Comparison of ENCODE assay signal across 23 cellular contexts in genomic region chr6:73955800-73956199, GRCh38.
"Had no signal": no experiment of that assay in that cellular context is flagged by ENCODE, and none has a peak within 500 bp of the region (broad histone marks: within the 10 kb centered on the region; RNA-seq: fewer than 3 reads in every experiment).

No MANE protein-coding gene starts in this region.

- H3K4me3 ChIP-seq: ascending aorta, coronary artery, dorsolateral prefrontal cortex, gastroesophageal sphincter had no signal

- H3K27me3 ChIP-seq: ascending aorta, gastroesophageal sphincter had no signal

- FAIRE-seq: bronchial epithelial cell had no signal

- H3K9me3 ChIP-seq: ascending aorta, gastroesophageal sphincter had no signal

- H3K27ac ChIP-seq: ascending aorta, coronary artery, dorsolateral prefrontal cortex, gastroesophageal sphincter had no signal

- H3K4me1 ChIP-seq: ascending aorta, gastroesophageal sphincter had no signal

- H3K36me3 ChIP-seq: ascending aorta, gastroesophageal sphincter had no signal

- DNase-seq: activated CD4-positive, alpha-beta memory T cell treated with anti-CD3 and anti-CD28 coated beads, Interleukin-2, amount 10 ng/mL, durations not matched to agents 7 days and 5 days; activated CD4-positive, alpha-beta T cell treated with anti-CD3 and anti-CD28 coated beads for 36 hours; activated CD4-positive, alpha-beta T cell treated with anti-CD3 and anti-CD28 coated beads, Interleukin-2, amount 10 ng/mL, durations not matched to agents 7 days and 5 days; activated CD4-positive, alpha-beta T cell treated with anti-CD3 and anti-CD28 coated beads, Interleukin-2, amount 50 U/mL, for 4 hours; activated CD4-positive, CD25-positive, alpha-beta regulatory T cell; activated CD4-positive, CD25-positive, alpha-beta regulatory T cell treated with anti-CD3 and anti-CD28 coated beads, Interleukin-2, amount 50 U/mL, for 72 hours; activated CD8-positive, alpha-beta memory T cell treated with anti-CD3 and anti-CD28 coated beads, Interleukin-2, amount 50 U/mL, for 48 hours; activated gamma-delta T cell; activated naive CD4-positive, alpha-beta T cell; activated naive CD4-positive, alpha-beta T cell treated with anti-CD3 and anti-CD28 coated beads, Interleukin-2, amount 10 ng/mL, durations not matched to agents 7 days and 5 days; activated naive CD8-positive, alpha-beta T cell treated with anti-CD3 and anti-CD28 coated beads, Interleukin-2, amount 10 ng/mL, durations not matched to agents 7 days and 5 days; activated T-cell treated with anti-CD3 and anti-CD28 coated beads for 4 hours; activated T-cell treated with anti-CD3 and anti-CD28 coated beads, Interleukin-2, amount 50 U/mL, for 24 hours; activated T-cell treated with anti-CD3 and anti-CD28 coated beads, Interleukin-2, amount 50 U/mL, for 72 hours; dorsolateral prefrontal cortex; effector memory CD4-positive, alpha-beta T cell; endodermal cell; foreskin fibroblast; T-helper 2 cell had no signal
